9 cellular contexts compared by ENCODE assay signal in genomic region chr2:61135510-61135909, GRCh38. TPM values are rescaled to one million over a fixed set of nuclear protein-coding genes. Genes with fewer than 3 reads are reported as not detected.
A peak's percentile ranks its signal among the peaks of the same experiment; 100 is the strongest.
DNase-seq lines count a peak whose midpoint lies in the region; ATAC-seq and TF ChIP-seq lines count a peak whose summit lies in the region.
"Had no signal": no experiment of that assay in that cellular context is flagged by ENCODE, and none has a peak within 500 bp of the region (broad histone marks: within the 10 kb centered on the region; RNA-seq: fewer than 3 reads in every experiment).

No MANE protein-coding gene starts in this region.

- peak; percentile 56 to 59 for ATAC-seq in lower lobe of right lung
- no peak for ATAC-seq in HG02981 (IDR thresholded peaks at IDR 0.05; ENCODE audit: unreplicated experiment)

- DNase-seq in DMS 273 treated with DMSO at 0.1 percent for 48 hours (lab: John Stamatoyannopoulos, UW) (peak; percentile 42), LNCaP clone FGC (ENCODE audit: low read depth) (no peak), astrocyte of the cerebellum (ENCODE audit: low read depth) (peak; percentile 22), lower lobe of right lung (no peak), GOT3 (lab: John Stamatoyannopoulos, UW) (no peak), NCI-H1436 (lab: John Stamatoyannopoulos, UW) (no peak)
- no peak for DNase-seq in stimulated activated CD4-positive, alpha-beta T cell treated with anti-CD3 and anti-CD28 coated beads, Interleukin-2, amount 100 ng/mL, for 24 hours

- H3K4me3 ChIP-seq in LNCaP clone FGC (ENCODE audit: low read depth, low read length) (no peak overlapping the region), astrocyte of the cerebellum (ENCODE audit: low read depth, low read length) (no peak overlapping the region), lower lobe of right lung (no peak overlapping the region)

- in situ Hi-C loops in astrocyte of the cerebellum (cut with HindIII; ENCODE audit: low sequenced_read_pairs) = no loop called here

- no peak overlapping the region for H3K27ac ChIP-seq in lower lobe of right lung
- H3K27ac ChIP-seq: epithelial cell of prostate had no signal

- intact Hi-C loops in lower lobe of right lung (cut with DNase I) = no loop called here

- H3K9me3 ChIP-seq in lower lobe of right lung = no peaks in the 10 kb centered on the region

- H3K27me3 ChIP-seq in lower lobe of right lung (ENCODE audit: low read depth) = no peaks in the 10 kb centered on the region

- peak; percentile 43 for TF ChIP-seq CTCF in LNCaP clone FGC (IDR thresholded peaks at IDR 0.05; ENCODE audit: control insufficient read depth, extremely low read depth, insufficient read depth)
- TF ChIP-seq CTCF in astrocyte of the cerebellum (IDR thresholded peaks at IDR 0.05; ENCODE audit: low read depth, low read length, missing control alignments) = peak; percentile 29
- peak; percentile 20 for TF ChIP-seq CTCF in lower lobe of right lung (IDR thresholded peaks at IDR 0.05)

- no peaks in the 10 kb centered on the region for H3K36me3 ChIP-seq in lower lobe of right lung

- H3K4me1 ChIP-seq in lower lobe of right lung = no peaks in the 10 kb centered on the region

RNA-seq across cellular contexts. Expression of gene C2orf74, which starts 26.5 kb away (rescaled TPM):
- total RNA-seq in lower lobe of right lung = 17.4 TPM

Comparison
In these comparisons a context has a peak if more than half of its experiments do, and no peak if none do; other contexts are left out.
1. DNase-seq: peak in DMS 273 treated with DMSO at 0.1 percent for 48 hours (single experiment) and astrocyte of the cerebellum (single experiment); none in LNCaP clone FGC (single experiment), lower lobe of right lung (single experiment), GOT3 (single experiment), NCI-H1436 (single experiment) and stimulated activated CD4-positive, alpha-beta T cell treated with anti-CD3 and anti-CD28 coated beads, Interleukin-2, amount 100 ng/mL, for 24 hours (0 of 2).
2. Peak in every context shown above with its lines, with median percentiles within 50 percentile points of each other: CTCF ChIP-seq.